1 cellular context compared by ENCODE assay signal in the genomic region with DNA sequence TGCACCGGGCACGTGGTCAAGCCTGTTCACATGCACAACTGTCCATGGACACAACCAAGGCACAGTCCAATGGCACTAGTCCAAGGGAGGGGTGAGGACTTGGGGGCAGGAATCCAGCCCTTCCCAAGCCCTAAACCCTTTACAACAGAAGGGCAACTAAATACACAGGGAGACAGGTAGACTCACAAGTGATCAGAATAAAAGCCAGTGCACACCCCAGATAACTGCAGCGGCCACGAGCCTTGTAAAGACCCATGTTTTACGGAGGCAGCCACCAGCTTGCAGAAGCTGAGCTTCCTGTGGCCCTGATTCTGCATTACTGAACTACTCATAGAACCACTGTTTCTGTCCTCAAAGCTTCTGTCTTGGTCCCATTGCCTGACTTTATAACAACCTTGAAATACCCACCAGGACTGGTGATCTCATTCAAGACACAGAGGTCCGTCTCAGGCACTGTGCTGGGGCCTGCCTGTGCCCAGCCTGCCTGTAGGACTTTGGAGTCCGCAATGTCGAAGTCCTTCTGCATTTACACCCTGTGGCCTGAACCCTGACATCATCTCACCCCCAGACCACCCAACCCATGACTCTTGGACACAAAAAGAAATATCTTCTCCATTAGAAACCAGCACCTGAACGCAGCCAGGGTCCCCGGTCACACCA.
TF ChIP-seq lines count a peak whose summit lies in the region.

No MANE protein-coding gene starts in this region.

TF ChIP-seq in H1, 55 proteins besides CTCF, POLR2A, EP300 and RAD21:
- no peak for TF ChIP-seq PHF8 (conservative IDR thresholded peaks at IDR 0.05; ENCODE audit: low read depth, low read length)
TF ChIP-seq in H1: peak in this region for 0.
